Comparison of ENCODE assay signal across 20 cellular contexts in the genomic region with DNA sequence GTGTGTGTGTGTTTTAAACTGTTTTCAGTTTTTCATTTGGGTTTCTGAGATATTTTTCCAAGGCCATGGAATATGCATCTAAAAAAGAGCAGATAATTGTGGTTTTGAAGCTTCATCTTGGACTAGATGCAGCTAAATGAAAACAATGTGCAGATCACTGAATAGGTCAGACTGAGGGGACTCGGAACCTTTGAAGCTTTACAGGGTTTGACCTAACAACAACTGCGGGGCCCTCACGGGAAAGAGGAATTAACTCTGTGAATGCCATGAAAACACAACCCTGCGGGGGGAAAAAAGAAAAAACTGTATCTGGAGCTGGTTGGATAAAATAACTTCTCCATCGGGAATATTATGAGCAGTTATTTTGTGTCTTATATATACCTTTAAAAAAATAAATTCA.
A peak's percentile ranks its signal among the peaks of the same experiment; 100 is the strongest.
DNase-seq lines count a peak whose midpoint lies in the region; ATAC-seq and TF ChIP-seq lines count a peak whose summit lies in the region.
"Had no signal": no experiment of that assay in that cellular context is flagged by ENCODE, and none has a peak within 500 bp of the region (broad histone marks: within the 10 kb centered on the region; RNA-seq: fewer than 3 reads in every experiment).

No MANE protein-coding gene starts in this region.

- no peaks in the 10 kb centered on the region for H3K9me3 ChIP-seq in cardiac muscle cell (ENCODE audit: low read depth)
- H3K9me3 ChIP-seq in esophagus squamous epithelium: no peaks in the 10 kb centered on the region
- no peaks in the 10 kb centered on the region for H3K9me3 ChIP-seq in vagina
- H3K9me3 ChIP-seq: gastroesophageal sphincter, upper lobe of left lung had no signal

- peaks cover 4% of the 10 kb centered on the region for H3K9me3 Mint-ChIP-seq in nephron progenitor cell
- H3K9me3 Mint-ChIP-seq: activated CD4-positive, alpha-beta memory T cell treated with anti-CD3 and anti-CD28 coated beads, Interleukin-2, amount 10 ng/mL, durations not matched to agents 7 days and 5 days; activated T-helper 17 cell treated with anti-CD3 and anti-CD28 coated beads, Interleukin-2, amount 50 U/mL, for 72 hours; CD8-positive, alpha-beta T cell; IgD-negative memory B cell had no signal

- H3K27me3 Mint-ChIP-seq in nephron progenitor cell (ENCODE audit: low read depth, poor library complexity): peaks cover 3% of the 10 kb centered on the region

- peak; percentile 34 to 53 for DNase-seq in cardiac muscle cell (ENCODE audit: low read depth in 1 of 2, low spot score in 1 of 2)
- no peak for DNase-seq in Right ventricle myocardium superior
- no peak for DNase-seq in esophagus squamous epithelium (lab: John Stamatoyannopoulos, UW)
- peak; percentile 18 for DNase-seq in nephron progenitor cell
- DNase-seq in vagina (ENCODE audit: extremely low spot score in 2 of 2): no peak
- DNase-seq in activated gamma-delta T cell treated with Interleukin-2 at 50 U/mL for 16 hours: no peak
- no peak for DNase-seq in posterior vena cava (ENCODE audit: low spot score)
- DNase-seq: 8988T; activated CD4-positive, alpha-beta memory T cell treated with anti-CD3 and anti-CD28 coated beads, Interleukin-2, amount 10 ng/mL, durations not matched to agents 7 days and 5 days; brain microvascular endothelial cell; CD8-positive, alpha-beta T cell; effector memory CD4-positive, alpha-beta T cell; GDM1; NCI-H2171 treated with DMSO at 0.1 percent for 48 hours; stimulated activated CD4-positive, alpha-beta T cell treated with anti-CD3 and anti-CD28 coated beads, Interleukin-2, amount 100 ng/mL, for 48 hours; upper lobe of left lung had no signal

- H3K27ac Mint-ChIP-seq in nephron progenitor cell: peak overlapping the region; percentile 99
- H3K27ac Mint-ChIP-seq: activated CD4-positive, alpha-beta memory T cell treated with anti-CD3 and anti-CD28 coated beads, Interleukin-2, amount 10 ng/mL, durations not matched to agents 7 days and 5 days; activated T-helper 17 cell treated with anti-CD3 and anti-CD28 coated beads, Interleukin-2, amount 50 U/mL, for 72 hours; CD8-positive, alpha-beta T cell; IgD-negative memory B cell had no signal

- peak overlapping the region; percentile 75 for H3K4me3 Mint-ChIP-seq in nephron progenitor cell
- H3K4me3 Mint-ChIP-seq: activated CD4-positive, alpha-beta memory T cell treated with anti-CD3 and anti-CD28 coated beads, Interleukin-2, amount 10 ng/mL, durations not matched to agents 7 days and 5 days; activated T-helper 17 cell treated with anti-CD3 and anti-CD28 coated beads, Interleukin-2, amount 50 U/mL, for 72 hours; CD8-positive, alpha-beta T cell; IgD-negative memory B cell had no signal

- H3K27ac ChIP-seq in cardiac muscle cell (peak overlapping the region; percentile 88), esophagus squamous epithelium (peak overlapping the region in 3 of 4 donors; percentile 18 to 56 (median 41)), vagina (peak overlapping the region; percentile 42)
- H3K27ac ChIP-seq: brain microvascular endothelial cell had no signal

- TF ChIP-seq CTCF in cardiac muscle cell (IDR thresholded peaks at IDR 0.05; ENCODE audit: low read depth, low read length): no peak
- TF ChIP-seq CTCF in esophagus squamous epithelium (IDR thresholded peaks at IDR 0.05): no peak
- no peak for TF ChIP-seq CTCF in nephron progenitor cell (IDR thresholded peaks at IDR 0.05)
- TF ChIP-seq CTCF in vagina (IDR thresholded peaks at IDR 0.05): no peak

- H3K4me1 Mint-ChIP-seq in nephron progenitor cell: peaks cover 70% of the 10 kb centered on the region
- H3K4me1 Mint-ChIP-seq: activated CD4-positive, alpha-beta memory T cell treated with anti-CD3 and anti-CD28 coated beads, Interleukin-2, amount 10 ng/mL, durations not matched to agents 7 days and 5 days; activated T-helper 17 cell treated with anti-CD3 and anti-CD28 coated beads, Interleukin-2, amount 50 U/mL, for 72 hours had no signal

- ATAC-seq in Right ventricle myocardium superior (ENCODE audit: poor library complexity) (no peak), HG03378 (IDR thresholded peaks at IDR 0.05; ENCODE audit: unreplicated experiment) (no peak)
- ATAC-seq: activated T-helper 17 cell treated with anti-CD3 and anti-CD28 coated beads, Interleukin-2, amount 50 U/mL, for 72 hours; CD8-positive, alpha-beta T cell had no signal

- WGBS in esophagus squamous epithelium, 2 donors: 51 to 53% methylated on average over 5 of the region's 5 CpGs

- H3K4me1 ChIP-seq in cardiac muscle cell (ENCODE audit: low read depth): peaks cover 61% of the 10 kb centered on the region
- peaks cover 4 to 48% (median 8%) of the 10 kb centered on the region in 3 donors for H3K4me1 ChIP-seq in esophagus squamous epithelium
- peaks cover 45% of the 10 kb centered on the region for H3K4me1 ChIP-seq in vagina

- peaks cover 40% of the 10 kb centered on the region for H3K36me3 Mint-ChIP-seq in nephron progenitor cell (ENCODE audit: low read depth)
- H3K36me3 Mint-ChIP-seq: CD8-positive, alpha-beta T cell; IgD-negative memory B cell had no signal

- H3K36me3 ChIP-seq in cardiac muscle cell: no peaks in the 10 kb centered on the region
- H3K36me3 ChIP-seq in esophagus squamous epithelium: peaks cover 0 to 26% (median 0%) of the 10 kb centered on the region in 3 donors
- H3K36me3 ChIP-seq in vagina: no peaks in the 10 kb centered on the region
- H3K36me3 ChIP-seq: gastroesophageal sphincter had no signal

- H3K4me3 ChIP-seq in cardiac muscle cell (no peak overlapping the region), esophagus squamous epithelium (no peak overlapping the region), vagina (no peak overlapping the region)
- H3K4me3 ChIP-seq: gastroesophageal sphincter, upper lobe of left lung had no signal

- TF ChIP-seq POLR2A in esophagus squamous epithelium (IDR thresholded peaks at IDR 0.05): no peak
- no peak for TF ChIP-seq POLR2A in vagina (IDR thresholded peaks at IDR 0.05)

- H3K27me3 ChIP-seq in cardiac muscle cell (no peaks in the 10 kb centered on the region), esophagus squamous epithelium (no peaks in the 10 kb centered on the region), vagina (no peaks in the 10 kb centered on the region)
- H3K27me3 ChIP-seq: brain microvascular endothelial cell, gastroesophageal sphincter, upper lobe of left lung had no signal

- intact Hi-C loops in Right ventricle myocardium superior (cut with DNase I) (no loop called here), esophagus squamous epithelium (cut with DNase I) (no loop called here), vagina (cut with DNase I) (no loop called here), posterior vena cava (cut with DNase I) (no loop called here)

Comparison
In these comparisons a context has a peak if more than half of its experiments do, and no peak if none do; other contexts are left out.
1. DNase-seq: peak in cardiac muscle cell (2 of 2) and nephron progenitor cell (single experiment); none in Right ventricle myocardium superior (single experiment), esophagus squamous epithelium (single experiment), vagina (0 of 2), activated gamma-delta T cell treated with Interleukin-2 at 50 U/mL for 16 hours (single experiment) and posterior vena cava (single experiment).
2. Peak in every context shown above with its lines, with median percentiles within 50 percentile points of each other: H3K27ac ChIP-seq.